Comparison of ENCODE assay signal across 7 cellular contexts in the genomic region with DNA sequence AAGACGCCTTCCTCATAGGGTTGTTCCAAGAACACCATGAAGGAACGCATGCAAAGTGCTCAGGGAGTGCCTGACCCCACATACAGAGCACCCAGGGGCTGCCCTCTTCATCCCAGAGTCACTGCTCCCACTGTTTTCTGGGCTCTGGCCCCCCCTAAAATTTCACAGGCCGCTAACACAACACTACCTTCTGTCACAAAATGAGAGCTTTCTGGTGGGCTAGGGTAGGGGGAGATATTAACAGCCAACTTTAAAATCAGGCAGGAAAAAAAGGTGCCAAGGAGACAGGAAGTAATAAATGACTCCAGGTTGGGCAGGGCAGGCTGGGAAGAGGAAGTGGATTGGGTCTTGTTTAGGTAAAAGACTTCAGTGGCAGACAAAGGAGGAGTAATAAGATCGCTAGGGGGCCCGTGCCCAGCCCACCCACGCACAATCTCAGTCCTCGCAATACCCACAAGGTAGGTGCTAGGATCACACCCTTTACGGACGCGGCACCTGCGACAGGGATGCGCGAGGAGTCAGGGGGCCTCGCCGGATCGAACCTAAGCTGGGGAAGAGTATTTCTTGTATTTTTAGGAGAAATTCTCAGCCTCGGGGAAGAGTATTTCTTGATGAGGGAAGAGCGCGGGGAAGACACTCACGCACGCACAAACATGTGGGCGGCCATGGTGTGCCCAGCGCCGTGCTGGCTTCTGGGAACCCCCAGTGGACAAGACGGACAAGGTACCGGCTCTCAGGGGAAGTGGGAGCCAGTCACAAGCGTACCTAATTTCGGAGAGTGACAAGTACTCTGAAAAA. TPM values are rescaled to one million over a fixed set of nuclear protein-coding genes. Genes with fewer than 3 reads are reported as not detected.
DNase-seq lines count a peak whose midpoint lies in the region; TF ChIP-seq lines count a peak whose summit lies in the region.

No MANE protein-coding gene starts in this region.

- peaks cover 29 to 34% of the 10 kb centered on the region in 2 experiments for H3K4me1 Mint-ChIP-seq in H9

- peak overlapping the region; percentile 62; the same call in 1 of the 2 replicates for H3K14ac ChIP-seq in H9 (ENCODE audit: insufficient read depth, low read length)

- DNase-seq in H9 (no peak), SJCRH30 (no peak), epithelial cell of prostate (ENCODE audit: low read depth, low spot score) (no peak), T1000 (lab: John Stamatoyannopoulos, UW) (no peak), HPDE6-E6E7 (ENCODE audit: extremely low spot score) (no peak), SW 1271 (lab: John Stamatoyannopoulos, UW) (no peak)

- no peak overlapping the region for H4K8ac ChIP-seq in H9 (replicated peaks; ENCODE audit: insufficient read length, low read depth, low read length)

- H3K4me2 ChIP-seq in H9 (ENCODE audit: insufficient read depth, insufficient read length, low read length), result peak overlapping the region; percentile 63

- peaks cover 13% of the 10 kb centered on the region for H3K23me2 ChIP-seq in H9 (ENCODE audit: insufficient read length, low read depth, low read length, poor library complexity, severe bottlenecking)

- no peak overlapping the region for H2BK15ac ChIP-seq in H9 (ENCODE audit: low read depth, low read length)

- H3K4me1 ChIP-seq in H9 (ENCODE audit: insufficient read depth, low read length), result peaks cover 4% of the 10 kb centered on the region; the same call in 1 of the 2 replicates
- peaks cover 2% of the 10 kb centered on the region; the same call in 1 of the 2 replicates for H3K4me1 ChIP-seq in SJCRH30
- H3K4me1 ChIP-seq in neutrophil (ENCODE audit: control insufficient read depth in 1 of 2, insufficient read depth in 1 of 2, low read depth in 1 of 2, low read length in 1 of 2), result peaks cover 21 to 38% of the 10 kb centered on the region in 2 experiments

- H3K36me3 ChIP-seq in SJCRH30 (no peaks in the 10 kb centered on the region), neutrophil (no peaks in the 10 kb centered on the region)

- H3K36me3 Mint-ChIP-seq in H9 (ENCODE audit: insufficient read depth in 1 of 3, low read depth in 3 of 3), result peaks cover 4 to 7% (median 6%) of the 10 kb centered on the region in 3 experiments; a peak in 3 of 7 replicates

- H2BK12ac ChIP-seq in H9 (ENCODE audit: insufficient read length, low read depth, low read length), result no peak overlapping the region

- H3K27me3 Mint-ChIP-seq in H9 (ENCODE audit: low read depth), result peaks cover 9% of the 10 kb centered on the region

- no peak overlapping the region for H2AK5ac ChIP-seq in H9 (ENCODE audit: insufficient read length, low read length)

- no peak overlapping the region for H4K91ac ChIP-seq in H9 (ENCODE audit: insufficient read length, low read depth, low read length)

- peak overlapping the region; percentile 59 for H3K18ac ChIP-seq in H9 (ENCODE audit: insufficient read length, low read depth, low read length)

- peak overlapping the region; percentile 30 to 96 (median 62) for H3K27ac Mint-ChIP-seq in H9

- H2AFZ ChIP-seq in H9 (ENCODE audit: low read length), result no peak overlapping the region

- no peak overlapping the region for H3K4ac ChIP-seq in H9 (ENCODE audit: low read depth, low read length)

- H3K27me3 ChIP-seq in H9 (ENCODE audit: insufficient read depth, low read length) (no peaks in the 10 kb centered on the region), SJCRH30 (no peaks in the 10 kb centered on the region), neutrophil (no peaks in the 10 kb centered on the region)

- no peak overlapping the region for H3K56ac ChIP-seq in H9 (ENCODE audit: insufficient read length, low read depth, low read length)

- H3K9me3 Mint-ChIP-seq in H9, result no peaks in the 10 kb centered on the region

- TF ChIP-seq CTCF in H9 (conservative IDR thresholded peaks at IDR 0.05) (no peak), neutrophil (IDR thresholded peaks at IDR 0.05) (no peak)

- no peaks in the 10 kb centered on the region for H3K79me1 ChIP-seq in H9 (ENCODE audit: insufficient read depth, low read depth, low read length, poor library complexity, severe bottlenecking)

- H3K4me3 ChIP-seq in SJCRH30, result peak overlapping the region; percentile 85
- peak overlapping the region; percentile 76 to 99 for H3K4me3 ChIP-seq in neutrophil (ENCODE audit: low read depth in 1 of 2, low read length in 1 of 2)

- H4K5ac ChIP-seq in H9 (ENCODE audit: insufficient read length, low read depth, low read length), result no peak overlapping the region

- no peak overlapping the region for H2BK20ac ChIP-seq in H9 (ENCODE audit: low read depth, low read length, poor library complexity, severe bottlenecking)

- H3K9me3 ChIP-seq in H9 (ENCODE audit: control insufficient read depth, low read depth, low read length), result no peaks in the 10 kb centered on the region
- H3K9me3 ChIP-seq in SJCRH30 (replicated peaks), result no peaks in the 10 kb centered on the region
- no peaks in the 10 kb centered on the region for H3K9me3 ChIP-seq in neutrophil

- H2BK120ac ChIP-seq in H9 (ENCODE audit: low read depth, low read length, poor library complexity, severe bottlenecking), result no peak overlapping the region

- no peak overlapping the region for H2BK5ac ChIP-seq in H9 (ENCODE audit: insufficient read length, low read length)

- no peak overlapping the region for H3K23ac ChIP-seq in H9 (ENCODE audit: insufficient read length, low read depth, low read length)

- no peaks in the 10 kb centered on the region; the same call in 1 of the 2 replicates for H3K79me2 ChIP-seq in H9 (ENCODE audit: insufficient read depth, low read length)

- WGBS in H9 (ENCODE audit: extremely low coverage, insufficient read length, low lambda C conversion rate), result no CpG with 5 or more reads among the region's 28 CpGs

- H3K9ac ChIP-seq in H9 (ENCODE audit: extremely low read depth, insufficient read length, low read length), result peak overlapping the region; percentile 36

- H4K20me1 ChIP-seq in H9 (ENCODE audit: control insufficient read depth, insufficient read depth, insufficient read length), result no peaks in the 10 kb centered on the region

- H3T11ph ChIP-seq in H9 (ENCODE audit: low read length), result no peak overlapping the region

- peak overlapping the region; percentile 63 to 79 for H3K4me3 Mint-ChIP-seq in H9

- no peak overlapping the region for H3K27ac ChIP-seq in H9 (ENCODE audit: insufficient read length, low read depth, low read length)
- no peak overlapping the region; the same call in 1 of the 2 replicates for H3K27ac ChIP-seq in SJCRH30
- peak overlapping the region; percentile 69 for H3K27ac ChIP-seq in epithelial cell of prostate
- peak overlapping the region; percentile 93 for H3K27ac ChIP-seq in neutrophil

RNA-seq across cellular contexts. Expression of gene FAM118A, which starts 0.9 kb away (rescaled TPM):
- total RNA-seq in H9 (2021), result 34.3 and 37.9 TPM in 2 replicates
- total RNA-seq in SJCRH30 (2014; rRNA removed; shearing (Covaris generic)), result 11.6 and 13.8 TPM in 2 replicates

RNA-seq across cellular contexts. Expression of gene UPK3A, which starts 24.1 kb away (rescaled TPM):
- total RNA-seq in H9 (2021), result not detected in 2 replicates
- total RNA-seq in SJCRH30 (2014; rRNA removed; shearing (Covaris generic)), result not detected in 2 replicates

Comparison
In these comparisons a context has a peak if more than half of its experiments do, and no peak if none do; other contexts are left out.
1. H3K27ac ChIP-seq: peak in epithelial cell of prostate (single experiment) and neutrophil (single experiment); none in H9 (single experiment) and SJCRH30 (single experiment).